Comparison of ENCODE assay signal across 27 cellular contexts in the genomic region with DNA sequence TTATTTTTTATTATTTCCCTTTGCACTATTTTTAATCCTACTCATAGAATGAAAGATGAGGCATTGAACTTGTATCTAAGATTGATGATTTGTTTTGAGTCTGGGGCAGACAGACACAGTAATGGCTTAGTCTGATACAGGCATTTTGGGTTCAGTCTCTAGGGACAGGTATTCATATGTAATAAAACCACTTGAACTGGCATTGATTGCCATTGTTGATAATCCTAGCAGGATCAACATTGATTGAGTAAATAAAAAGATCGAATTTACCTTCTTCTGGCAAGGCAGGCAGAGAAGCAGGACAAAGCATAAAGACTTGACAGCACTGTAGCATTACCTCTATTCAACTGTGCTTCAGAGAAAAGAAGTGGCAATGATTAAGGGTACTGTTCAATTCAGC.
"Had no signal": no experiment of that assay in that cellular context is flagged by ENCODE, and none has a peak within 500 bp of the region (broad histone marks: within the 10 kb centered on the region; RNA-seq: fewer than 3 reads in every experiment).

No MANE protein-coding gene starts in this region.

- DNase-seq: activated CD4-positive, alpha-beta T cell treated with anti-CD3 and anti-CD28 coated beads for 36 hours; activated CD4-positive, CD25-positive, alpha-beta regulatory T cell; activated CD8-positive, alpha-beta memory T cell treated with anti-CD3 and anti-CD28 coated beads, Interleukin-2, amount 10 ng/mL, durations not matched to agents 7 days and 5 days; activated CD8-positive, alpha-beta T cell treated with anti-CD3 and anti-CD28 coated beads, Interleukin-2, amount 10 ng/mL, durations not matched to agents 7 days and 5 days; activated naive CD8-positive, alpha-beta T cell treated with anti-CD3 and anti-CD28 coated beads, Interleukin-2, amount 50 U/mL, for 24 hours; activated T-cell treated with anti-CD3 and anti-CD28 coated beads, Interleukin-2, amount 50 U/mL, for 48 hours; amygdala; caudate nucleus; cortex of kidney; effector memory CD8-positive, alpha-beta T cell; erythroblast; gastrocnemius medialis; hippocampal formation; immature natural killer cell; kidney; left colon; mammary epithelial cell; nucleus accumbens; pancreas; sigmoid colon; small intestine; stimulated activated CD4-positive, alpha-beta T cell treated with anti-CD3 and anti-CD28 coated beads, Interleukin-4, amount 100 ng/mL, for 4 hours; stimulated activated CD8-positive, alpha-beta memory T cell treated with anti-CD3 and anti-CD28 coated beads, Interleukin-4, amount 100 ng/mL, for 48 hours; stimulated activated naive CD8-positive, alpha-beta T cell treated with anti-CD3 and anti-CD28 coated beads, Interleukin-15, amount 100 ng/mL, for 72 hours; substantia nigra; uterus had no signal

- ATAC-seq: activated CD4-positive, alpha-beta T cell treated with anti-CD3 and anti-CD28 coated beads for 36 hours; activated CD8-positive, alpha-beta memory T cell treated with anti-CD3 and anti-CD28 coated beads, Interleukin-2, amount 10 ng/mL, durations not matched to agents 7 days and 5 days; activated CD8-positive, alpha-beta T cell treated with anti-CD3 and anti-CD28 coated beads, Interleukin-2, amount 10 ng/mL, durations not matched to agents 7 days and 5 days; activated naive CD8-positive, alpha-beta T cell treated with anti-CD3 and anti-CD28 coated beads, Interleukin-2, amount 50 U/mL, for 24 hours; effector memory CD8-positive, alpha-beta T cell; gastrocnemius medialis; left colon; pancreas; stimulated activated memory B cell treated with anti-CD40 and anti-IgM and Interleukin-4, amounts not matched to agents 10 μg/mL and 1 μg/mL and 100 μg/mL, for 72 hours; stimulated activated naive CD8-positive, alpha-beta T cell treated with anti-CD3 and anti-CD28 coated beads, Interleukin-15, amount 100 ng/mL, for 72 hours had no signal
